Comparison of ENCODE assay signal across 8 cellular contexts in the genomic region with DNA sequence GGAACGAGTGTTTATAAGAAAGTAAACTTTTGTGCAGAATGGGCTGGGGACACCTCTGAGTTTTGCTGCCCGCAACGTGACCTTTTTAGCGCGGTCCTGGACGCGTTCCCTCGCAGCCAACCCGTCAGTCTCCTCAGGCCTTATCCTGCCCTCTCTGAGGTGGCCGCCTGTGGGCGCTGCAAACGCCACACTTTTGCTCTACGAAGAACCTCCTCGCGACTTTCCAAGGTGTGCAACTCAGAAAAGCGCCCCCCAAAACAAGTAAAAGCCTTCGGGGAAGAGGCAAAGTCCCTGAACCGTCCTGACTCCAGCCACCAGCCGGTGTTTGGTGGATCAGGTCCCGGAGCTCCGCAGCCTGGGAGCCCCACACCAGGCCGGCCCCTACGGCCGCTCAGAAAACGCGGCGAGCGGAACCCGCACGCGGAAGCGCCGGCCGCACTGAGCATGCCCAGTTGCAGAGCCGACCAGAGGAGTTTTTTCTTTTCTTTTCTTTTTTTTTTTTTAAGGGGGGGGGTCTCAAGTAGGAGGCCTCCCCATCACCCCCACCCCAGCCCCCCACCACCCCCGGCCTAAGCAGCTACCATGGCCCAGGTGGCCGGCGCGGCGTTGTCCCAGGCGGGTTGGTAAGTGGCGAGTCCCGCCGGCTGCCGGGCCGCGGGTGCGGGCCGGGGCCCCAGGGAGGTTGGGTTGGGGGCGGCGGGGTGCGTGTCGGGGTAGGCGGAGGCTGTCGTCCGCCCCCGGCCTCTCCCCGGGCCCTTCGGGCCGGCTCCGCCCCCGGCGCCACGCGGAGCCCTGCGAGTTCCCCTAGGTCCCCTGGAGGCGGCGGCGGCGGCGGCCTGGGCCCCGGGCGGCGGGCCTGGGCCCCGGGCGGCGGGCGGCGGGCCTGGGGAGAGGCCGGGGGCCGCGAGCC. TPM values are rescaled to one million over a fixed set of nuclear protein-coding genes. Genes with fewer than 3 reads are reported as not detected.
DNase-seq lines count a peak whose midpoint lies in the region; ATAC-seq, FAIRE-seq and TF ChIP-seq lines count a peak whose summit lies in the region.

A gene (plus strand): TSS at position 438 of the 910 bp plus-strand sequence. CDS start 145 bp downstream, at position 583.

- in situ Hi-C loops in GM18951 (cut with MboI; ENCODE audit: low sequenced_read_pairs, unreplicated experiment): no loop called here

- peaks cover 12% of the 10 kb centered on the region for H3K36me3 Mint-ChIP-seq in central memory CD8-positive, alpha-beta T cell (ENCODE audit: insufficient read depth)

- peak within 1 kb of the TSS; percentile 54 to 94 (median 81) for H3K4me3 ChIP-seq in keratinocyte (ENCODE audit: control insufficient read depth in 2 of 3, extremely low read depth in 1 of 3, insufficient read depth in 2 of 3, low read depth in 1 of 3, low read length in 3 of 3)

- DNase-seq in AG20443 (ENCODE audit: low spot score) (peak; percentile 91), NCI-H345 (lab: John Stamatoyannopoulos, UW) (peak; percentile 85), keratinocyte (ENCODE audit: low read depth, low spot score) (no peak)
- DNase-seq in central memory CD8-positive, alpha-beta T cell (ENCODE audit: low spot score in 2 of 2): peak; percentile 69 to 70
- peak; percentile 54 to 68 for DNase-seq in stimulated activated CD4-positive, alpha-beta T cell treated with anti-CD3 and anti-CD28 coated beads, Interleukin-15, amount 100 ng/mL, for 1 hour (ENCODE audit: low read depth in 1 of 2, low spot score in 1 of 2)

- peak; percentile 57 for FAIRE-seq in keratinocyte (lab: Jason Lieb, UNC)

- peak within 1 kb of the TSS; percentile 91 for H2AFZ ChIP-seq in keratinocyte (ENCODE audit: control insufficient read depth, low read length)

- H3K9me3 ChIP-seq in keratinocyte (ENCODE audit: control insufficient read depth, low read depth, low read length): no peaks in the 10 kb centered on the region

- no peaks in the 10 kb centered on the region for H3K27me3 Mint-ChIP-seq in central memory CD8-positive, alpha-beta T cell

- H3K79me2 ChIP-seq in keratinocyte (ENCODE audit: control insufficient read depth, insufficient read depth, low read length): peaks cover 33% of the 10 kb centered on the region

- no peaks in the 10 kb centered on the region for H3K9me3 Mint-ChIP-seq in central memory CD8-positive, alpha-beta T cell

- peak within 1 kb of the TSS; percentile 81 for H3K9ac ChIP-seq in keratinocyte (ENCODE audit: control insufficient read depth, extremely low read depth, insufficient read depth, low read length)

- peaks cover 18% of the 10 kb centered on the region for H3K4me1 ChIP-seq in keratinocyte (ENCODE audit: control insufficient read depth, extremely low read depth, insufficient read depth, low read length)

- H3K4me3 Mint-ChIP-seq in central memory CD8-positive, alpha-beta T cell: peak within 1 kb of the TSS; percentile 87

- H3K27ac ChIP-seq in keratinocyte (ENCODE audit: control insufficient read depth, insufficient read depth, low read length): peak within 1 kb of the TSS; percentile 82

- H3K9me1 ChIP-seq in keratinocyte (ENCODE audit: control insufficient read depth, extremely low read depth, insufficient read depth, low read length): no peaks in the 10 kb centered on the region

- H3K4me2 ChIP-seq in keratinocyte (ENCODE audit: control insufficient read depth, extremely low read depth, insufficient read depth, low read depth, low read length): peak within 1 kb of the TSS; percentile 97

- H3K27ac Mint-ChIP-seq in central memory CD8-positive, alpha-beta T cell (ENCODE audit: low read depth): peak within 1 kb of the TSS; percentile 91

- peaks cover 34% of the 10 kb centered on the region for H3K4me1 Mint-ChIP-seq in central memory CD8-positive, alpha-beta T cell

- TF ChIP-seq CTCF in keratinocyte (optimal IDR thresholded peaks at IDR 0.05 in 1 of 3, IDR thresholded peaks at IDR 0.05 in 1 of 3, conservative IDR thresholded peaks at IDR 0.05 in 1 of 3; ENCODE audit: extremely low read depth in 1 of 3, insufficient read depth in 2 of 3, low read length in 3 of 3): peak; percentile 72 to 92 (median 82)

- no peaks in the 10 kb centered on the region for H3K36me3 ChIP-seq in keratinocyte (ENCODE audit: control insufficient read depth in 2 of 2, extremely low read depth in 1 of 2, insufficient read depth in 2 of 2, low read length in 2 of 2)

- H3K27me3 ChIP-seq in keratinocyte (ENCODE audit: control insufficient read depth, extremely low read depth, insufficient read depth, low read length): no peaks in the 10 kb centered on the region

- no peaks in the 10 kb centered on the region for H4K20me1 ChIP-seq in keratinocyte (ENCODE audit: control insufficient read depth, extremely low read depth, insufficient read depth, low read length)

- peak; percentile 71 for ATAC-seq in HG03175 (IDR thresholded peaks at IDR 0.05; ENCODE audit: unreplicated experiment)
- peak; percentile 71 to 74 for ATAC-seq in activated CD4-positive, CD25-positive, alpha-beta regulatory T cell treated with anti-CD3 and anti-CD28 coated beads, Interleukin-2, amount 50 U/mL, for 24 hours
- ATAC-seq in central memory CD8-positive, alpha-beta T cell (replicated peaks; ENCODE audit: extremely low read depth, poor library complexity, severe bottlenecking): peak; percentile 79

- TF ChIP-seq POLR2A in GM18951 (IDR thresholded peaks at IDR 0.05; ENCODE audit: extremely low read depth, insufficient read depth, insufficient read length): peak; percentile 77

- dilution Hi-C loops in keratinocyte (cut with MboI; ENCODE audit: extremely low pct_ligation_motif_present, low sequenced_read_pairs): no loop called here

RNA-seq across cellular contexts. Expression of the gene that starts here (rescaled TPM):
- polyA plus RNA-seq in keratinocyte: 6.0 to 10.7 TPM (median 7.1 TPM) in 3 replicates
- polyA plus RNA-seq in keratinocyte (2011; ENCODE audit: low read depth): 10.8 TPM
- polyA plus RNA-seq in keratinocyte (2011; cell fraction: cytosol; rRNA removed): 4.8 and 8.6 TPM in 2 replicates
- polyA plus RNA-seq in keratinocyte (2011; cell fraction: nucleus; rRNA removed): 7.2 and 10.1 TPM in 2 replicates
- 6.8 and 8.0 TPM in 2 replicates for polyA plus RNA-seq in keratinocyte (2012; ENCODE audit: low replicate concordance)
- 3.1 to 22.0 TPM (median 6.6 TPM) in 3 replicates for polyA minus RNA-seq in keratinocyte
- 6.5 TPM for polyA minus RNA-seq in keratinocyte (2011; cell fraction: cytosol; rRNA and poly(A)+ RNA removed)
- polyA minus RNA-seq in keratinocyte (2011; cell fraction: nucleus; rRNA and poly(A)+ RNA removed): 9.4 and 17.6 TPM in 2 replicates
